In genomic region chr19:3185482-3186376, GRCh38 we compare ENCODE assay signal across 1 cellular context.
TF ChIP-seq lines count a peak whose summit lies in the region.

TSS of gene NCLN (plus strand) at chr19:3185930. CDS start at chr19:3186031, 101 bp downstream.

TF ChIP-seq in HepG2, 621 proteins besides CTCF, POLR2A, EP300 and RAD21 (continued from another document and continues in another):
- TF ChIP-seq MZF1 (CRISPR knock-in tag; IDR thresholded peaks at IDR 0.05; ENCODE audit: borderline replicate concordance) (no peak), ZNF720 (CRISPR knock-in tag; IDR thresholded peaks at IDR 0.05) (no peak), ZNF362 (CRISPR knock-in tag; IDR thresholded peaks at IDR 0.05; ENCODE audit: borderline replicate concordance) (peak; percentile 31; the same call in 1 of the 2 replicates), ZNF160 (CRISPR knock-in tag; IDR thresholded peaks at IDR 0.05) (peak; percentile 60; the same call in 1 of the 2 replicates), PLSCR1 (CRISPR knock-in tag; IDR thresholded peaks at IDR 0.05; ENCODE audit: borderline replicate concordance) (no peak), TERF1 (CRISPR knock-in tag; IDR thresholded peaks at IDR 0.05) (no peak), ARID4A (CRISPR knock-in tag; IDR thresholded peaks at IDR 0.05; ENCODE audit: borderline replicate concordance) (peak; percentile 72), FUBP1 (CRISPR knock-in tag; IDR thresholded peaks at IDR 0.05; ENCODE audit: borderline replicate concordance) (no peak), THAP11 (CRISPR knock-in tag; IDR thresholded peaks at IDR 0.05) (peak; percentile 96), FLYWCH1 (CRISPR knock-in tag; IDR thresholded peaks at IDR 0.05) (no peak), SOX5 (CRISPR knock-in tag; IDR thresholded peaks at IDR 0.05; ENCODE audit: borderline replicate concordance) (no peak), ZNF569 (CRISPR knock-in tag; IDR thresholded peaks at IDR 0.05; ENCODE audit: borderline replicate concordance) (no peak), ZNF138 (CRISPR knock-in tag; IDR thresholded peaks at IDR 0.05; ENCODE audit: low read depth) (no peak), SIX1 (CRISPR knock-in tag; IDR thresholded peaks at IDR 0.05; ENCODE audit: borderline replicate concordance) (no peak), EHMT2 (IDR thresholded peaks at IDR 0.05; ENCODE audit: borderline replicate concordance, low read depth, low read length) (no peak), NFIC (IDR thresholded peaks at IDR 0.05; ENCODE audit: low read length) (no peak), DMTF1 (CRISPR knock-in tag; IDR thresholded peaks at IDR 0.05) (no peak), ZNF780A (CRISPR knock-in tag; IDR thresholded peaks at IDR 0.05) (no peak), ZBTB42 (CRISPR knock-in tag; IDR thresholded peaks at IDR 0.05) (no peak), ZNF609 (CRISPR knock-in tag; IDR thresholded peaks at IDR 0.05; ENCODE audit: borderline replicate concordance) (no peak), ZFP1 (CRISPR knock-in tag; IDR thresholded peaks at IDR 0.05) (no peak), SP140L (CRISPR knock-in tag; IDR thresholded peaks at IDR 0.05; ENCODE audit: borderline replicate concordance) (no peak), CEBPZ (IDR thresholded peaks at IDR 0.05; ENCODE audit: low read length) (no peak), FOXP1 (IDR thresholded peaks at IDR 0.05) (no peak), FOXP1 (CRISPR knock-in tag; IDR thresholded peaks at IDR 0.05) (no peak), ZBTB4 (CRISPR knock-in tag; IDR thresholded peaks at IDR 0.05; ENCODE audit: borderline replicate concordance) (no peak), E2F5 (CRISPR knock-in tag; conservative IDR thresholded peaks at IDR 0.05) (no peak; the same call in 1 of the 2 replicates), ZMYM2 (CRISPR knock-in tag; IDR thresholded peaks at IDR 0.05) (no peak), NR2F6 (IDR thresholded peaks at IDR 0.05) (peak; percentile 85), NR2F6 (CRISPR knock-in tag; IDR thresholded peaks at IDR 0.05) (peak; percentile 77), ERF (CRISPR knock-in tag; IDR thresholded peaks at IDR 0.05) (no peak; the same call in 1 of the 2 replicates)
